In the genomic region with DNA sequence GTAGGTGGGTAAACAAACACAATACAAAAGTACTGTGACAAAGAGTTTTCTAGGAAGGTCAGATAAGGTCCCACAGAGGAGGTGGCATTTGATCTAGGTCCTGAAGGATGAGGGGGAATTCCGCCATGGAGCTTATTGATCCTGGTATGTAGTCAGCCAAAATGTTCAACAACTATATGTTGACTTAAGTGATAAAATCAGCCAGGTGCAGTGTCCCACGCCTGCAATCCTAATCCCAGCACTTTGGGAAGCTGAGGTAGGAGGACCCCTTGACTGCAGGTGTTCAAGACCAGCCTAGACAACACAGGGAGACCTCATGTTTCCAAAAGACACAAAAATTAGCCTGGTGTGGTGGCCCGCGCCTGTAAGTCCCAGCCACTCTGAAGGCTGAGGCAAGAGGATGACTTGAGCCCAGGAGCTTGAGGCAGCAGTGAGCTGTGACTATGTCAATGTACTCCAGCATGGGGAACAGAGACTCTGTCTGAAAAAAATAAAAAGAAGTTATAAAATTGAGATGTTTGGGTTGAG, we compare ENCODE assay signal across 8 cellular contexts. TPM values are rescaled to one million over a fixed set of nuclear protein-coding genes. Genes with fewer than 3 reads are reported as not detected.
A peak's percentile ranks its signal among the peaks of the same experiment; 100 is the strongest.
DNase-seq lines count a peak whose midpoint lies in the region; ATAC-seq and TF ChIP-seq lines count a peak whose summit lies in the region.

No MANE protein-coding gene starts in this region.

- H3K9me3 ChIP-seq in lower lobe of right lung = no peaks in the 10 kb centered on the region
- H3K9me3 ChIP-seq in MM.1S (replicated peaks; ENCODE audit: insufficient read depth, low read length) = no peaks in the 10 kb centered on the region

- H3K9ac ChIP-seq in MM.1S (ENCODE audit: low read length) = no peak overlapping the region

- H3K4me1 ChIP-seq in lower lobe of right lung (peaks cover 34% of the 10 kb centered on the region), MM.1S (ENCODE audit: low read length) (no peaks in the 10 kb centered on the region)

- intact Hi-C loops in lower lobe of right lung (cut with DNase I) = no loop called here

- H3K27me3 ChIP-seq in lower lobe of right lung (ENCODE audit: low read depth) (no peaks in the 10 kb centered on the region), MM.1S (replicated peaks; ENCODE audit: insufficient read depth, low read length) (no peaks in the 10 kb centered on the region)

- no peak overlapping the region for H3K4me3 ChIP-seq in lower lobe of right lung
- no peak overlapping the region for H3K4me3 ChIP-seq in MM.1S (ENCODE audit: low read length)

- H3K4me2 ChIP-seq in MM.1S (ENCODE audit: low read depth, low read length) = no peak overlapping the region

- H2AFZ ChIP-seq in MM.1S (ENCODE audit: low read length) = no peak overlapping the region

- DNase-seq in lower lobe of right lung (no peak), MM.1S (no peak), NCI-H2227 treated with DMSO at 0.1 percent for 48 hours (lab: John Stamatoyannopoulos, UW) (no peak), NCI-H187 (lab: John Stamatoyannopoulos, UW) (no peak)
- DNase-seq in stimulated activated CD4-positive, alpha-beta T cell treated with anti-CD3 and anti-CD28 coated beads, Interleukin-4, amount 100 ng/mL, for 24 hours = no peak

- H3K27ac ChIP-seq in lower lobe of right lung (peak overlapping the region; percentile 38), MM.1S (ENCODE audit: low read length) (no peak overlapping the region)

- no peaks in the 10 kb centered on the region for H3F3A ChIP-seq in MM.1S (ENCODE audit: insufficient read depth, low read length)

- H3K36me3 ChIP-seq in lower lobe of right lung = no peaks in the 10 kb centered on the region
- no peaks in the 10 kb centered on the region for H3K36me3 ChIP-seq in MM.1S (replicated peaks; ENCODE audit: insufficient read depth, low read length)

- H3K9me2 ChIP-seq in MM.1S (replicated peaks; ENCODE audit: insufficient read depth, low read length) = no peaks in the 10 kb centered on the region

- no peaks in the 10 kb centered on the region for H4K20me1 ChIP-seq in MM.1S (ENCODE audit: insufficient read depth, low read length)

- peak; percentile 27 for ATAC-seq in GM18867 (IDR thresholded peaks at IDR 0.05; ENCODE audit: unreplicated experiment)
- peak; percentile 41 for ATAC-seq in GM21723 (IDR thresholded peaks at IDR 0.05; ENCODE audit: unreplicated experiment)
- ATAC-seq in HG03521 (IDR thresholded peaks at IDR 0.05; ENCODE audit: unreplicated experiment) = peak; percentile 20
- ATAC-seq in lower lobe of right lung = peak; percentile 30 to 36

- TF ChIP-seq CTCF in lower lobe of right lung (IDR thresholded peaks at IDR 0.05) = no peak
- no peak for TF ChIP-seq CTCF in MM.1S (IDR thresholded peaks at IDR 0.05; ENCODE audit: low read length)

- H3K79me2 ChIP-seq in MM.1S (ENCODE audit: low read length) = no peaks in the 10 kb centered on the region

RNA-seq across cellular contexts. Expression of a gene that starts 46.4 kb away (rescaled TPM):
- total RNA-seq in lower lobe of right lung = 241 TPM

RNA-seq across cellular contexts. Expression of a gene that starts 56.8 kb away (rescaled TPM):
- total RNA-seq in lower lobe of right lung = 105 TPM
